ENCODE assay signal across 11 cellular contexts in genomic region chr16:87060026-87060986, GRCh38.
DNase-seq lines count a peak whose midpoint lies in the region; ATAC-seq and TF ChIP-seq lines count a peak whose summit lies in the region.
"Had no signal": no experiment of that assay in that cellular context is flagged by ENCODE, and none has a peak within 500 bp of the region (broad histone marks: within the 10 kb centered on the region; RNA-seq: fewer than 3 reads in every experiment).

No MANE protein-coding gene starts in this region.

- H3K4me1 ChIP-seq in adrenal gland (replicated peaks in 1 of 2), result peaks cover 0 to 2% of the 10 kb centered on the region in 2 donors
- peaks cover 0 to 6% of the 10 kb centered on the region in 2 donors for H3K4me1 ChIP-seq in right atrium auricular region
- H3K4me1 ChIP-seq in tibial nerve, result peaks cover 0 to 15% (median 0%) of the 10 kb centered on the region in 4 donors
- H3K4me1 ChIP-seq: BE2C, gastrocnemius medialis had no signal

- no peaks in the 10 kb centered on the region for H3K4me1 Mint-ChIP-seq in activated T-cell treated with anti-CD3 and anti-CD28 coated beads, Interleukin-2, amount 50 U/mL, for 4 hours (ENCODE audit: low read depth)

- peaks cover 37% of the 10 kb centered on the region for H3K27me3 Mint-ChIP-seq in activated T-cell treated with anti-CD3 and anti-CD28 coated beads, Interleukin-2, amount 50 U/mL, for 4 hours (ENCODE audit: low read depth)

- ATAC-seq in Right ventricle myocardium superior (ENCODE audit: poor library complexity) (peak; percentile 21), Right ventricle myocardium inferior (no peak)
- ATAC-seq in activated T-cell treated with anti-CD3 and anti-CD28 coated beads, Interleukin-2, amount 50 U/mL, for 4 hours, result no peak

- H3K27ac ChIP-seq in adrenal gland (peak overlapping the region in 1 of 5 donors; percentile 30), right atrium auricular region (no peak overlapping the region), tibial nerve (peak overlapping the region in 2 of 4 donors; percentile 25 to 47)
- H3K27ac ChIP-seq: gastrocnemius medialis had no signal

- no peaks in the 10 kb centered on the region for H3K36me3 ChIP-seq in adrenal gland (replicated peaks in 1 of 2)
- no peaks in the 10 kb centered on the region for H3K36me3 ChIP-seq in right atrium auricular region
- H3K36me3 ChIP-seq in tibial nerve, result no peaks in the 10 kb centered on the region
- H3K36me3 ChIP-seq: BE2C, gastrocnemius medialis had no signal

- intact Hi-C loops in Right ventricle myocardium superior (cut with DNase I), result no loop called here
- intact Hi-C loops in Right ventricle myocardium inferior (cut with DNase I), result no loop called here
- intact Hi-C loops in adrenal gland (cut with DNase I), result loop anchor here (5.0 to 10.0 kb wide), 2 partner anchors 214 to 493 kb away; partner anchors contain the start of gene FOXC2 (in 1 of the 2)

- no peak overlapping the region for H3K4me3 Mint-ChIP-seq in activated T-cell treated with anti-CD3 and anti-CD28 coated beads, Interleukin-2, amount 50 U/mL, for 4 hours

- H3K9me3 Mint-ChIP-seq in activated T-cell treated with anti-CD3 and anti-CD28 coated beads, Interleukin-2, amount 50 U/mL, for 4 hours, result no peaks in the 10 kb centered on the region

- H3K9me3 ChIP-seq in adrenal gland (replicated peaks in 1 of 3) (no peaks in the 10 kb centered on the region), right atrium auricular region (no peaks in the 10 kb centered on the region), tibial nerve (no peaks in the 10 kb centered on the region)
- H3K9me3 ChIP-seq: BE2C, gastrocnemius medialis had no signal

- TF ChIP-seq EP300 in tibial nerve (IDR thresholded peaks at IDR 0.05), result no peak

- no peak for TF ChIP-seq POLR2A in adrenal gland (IDR thresholded peaks at IDR 0.05)
- TF ChIP-seq POLR2A in tibial nerve (IDR thresholded peaks at IDR 0.05), result no peak

- H3K4me3 ChIP-seq in adrenal gland (peak overlapping the region in 1 of 4 donors; percentile 0), right atrium auricular region (no peak overlapping the region), tibial nerve (peak overlapping the region in 3 of 4 donors; percentile 4 to 18 (median 10))
- H3K4me3 ChIP-seq: gastrocnemius medialis had no signal

- DNase-seq in Right ventricle myocardium superior, result no peak
- no peak for DNase-seq in Right ventricle myocardium inferior (ENCODE audit: missing footprints)
- peak in 5 of 7 donors; percentile 18 to 61 (median 33) for DNase-seq in adrenal gland
- peak; percentile 70 for DNase-seq in right atrium auricular region (ENCODE audit: low spot score)
- DNase-seq in tibial nerve (ENCODE audit: low spot score in 2 of 2), result no peak
- DNase-seq in activated T-cell treated with anti-CD3 and anti-CD28 coated beads, Interleukin-2, amount 50 U/mL, for 4 hours, result no peak
- DNase-seq in NCI-H2227 treated with DMSO at 0.1 percent for 48 hours (lab: John Stamatoyannopoulos, UW), result no peak
- DNase-seq in NCI-H1105 treated with DMSO at 0.1 percent for 48 hours (lab: John Stamatoyannopoulos, UW), result no peak
- DNase-seq: activated naive CD4-positive, alpha-beta T cell treated with Interleukin-2 at 50 U/mL for 16 hours; BE2C had no signal

- TF ChIP-seq CTCF in adrenal gland (IDR thresholded peaks at IDR 0.05) (peak in 3 of 6 experiments; percentile 8 to 26 (median 24)), right atrium auricular region (IDR thresholded peaks at IDR 0.05) (no peak), tibial nerve (IDR thresholded peaks at IDR 0.05) (no peak)

- 33 to 58% (median 45%) methylated on average over 16 of the region's 16 CpGs for WGBS in adrenal gland, 4 donors
- 48 to 51% methylated on average over 16 of the region's 16 CpGs for WGBS in tibial nerve, 2 donors

- no peaks in the 10 kb centered on the region for H3K36me3 Mint-ChIP-seq in activated T-cell treated with anti-CD3 and anti-CD28 coated beads, Interleukin-2, amount 50 U/mL, for 4 hours (ENCODE audit: insufficient read depth)

- H3K27me3 ChIP-seq in adrenal gland, result peaks cover 16% of the 10 kb centered on the region
- H3K27me3 ChIP-seq in right atrium auricular region, result no peaks in the 10 kb centered on the region
- H3K27me3 ChIP-seq in tibial nerve, result peaks cover 0 to 11% of the 10 kb centered on the region in 2 donors

Comparison
In these comparisons a context has a peak if more than half of its experiments do, and no peak if none do; other contexts are left out.
1. DNase-seq: peak in adrenal gland (5 of 7) and right atrium auricular region (single experiment); none in Right ventricle myocardium superior (single experiment), Right ventricle myocardium inferior (single experiment), tibial nerve (0 of 2), activated T-cell treated with anti-CD3 and anti-CD28 coated beads, Interleukin-2, amount 50 U/mL, for 4 hours (single experiment), NCI-H2227 treated with DMSO at 0.1 percent for 48 hours (single experiment) and NCI-H1105 treated with DMSO at 0.1 percent for 48 hours (single experiment).
2. H3K4me3 ChIP-seq: peak in tibial nerve (3 of 4); none in right atrium auricular region (0 of 2).
3. intact Hi-C loops: an anchor here in adrenal gland (5.0 to 10.0 kb wide); none called in Right ventricle myocardium superior and Right ventricle myocardium inferior.